14 cellular contexts compared by ENCODE assay signal in genomic region chr1:38291906-38292521, GRCh38.
DNase-seq lines count a peak whose midpoint lies in the region; ATAC-seq and TF ChIP-seq lines count a peak whose summit lies in the region.
"Had no signal": no experiment of that assay in that cellular context is flagged by ENCODE, and none has a peak within 500 bp of the region (broad histone marks: within the 10 kb centered on the region; RNA-seq: fewer than 3 reads in every experiment).

No MANE protein-coding gene starts in this region.

- H3K4me1 ChIP-seq in skeletal muscle satellite cell (ENCODE audit: control insufficient read depth, insufficient read depth, low read length) (no peaks in the 10 kb centered on the region), vagina (peaks cover 7% of the 10 kb centered on the region)

- CTCF ChIA-PET in CD4-positive, alpha-beta T cell (lab: Charles Lee): no interaction called here

- no peak for ATAC-seq in GM19463 (IDR thresholded peaks at IDR 0.05; ENCODE audit: unreplicated experiment)
- ATAC-seq in CD4-positive, alpha-beta T cell (ENCODE audit: poor library complexity): no peak
- ATAC-seq: activated naive CD4-positive, alpha-beta T cell treated with anti-CD3 and anti-CD28 coated beads, Interleukin-2, amount 50 U/mL, for 72 hours; naive thymus-derived CD8-positive, alpha-beta T cell had no signal

- POLR2A ChIA-PET in CD4-positive, alpha-beta T cell (lab: Charles Lee): no interaction called here

- H3K36me3 ChIP-seq in H7 (replicated peaks; ENCODE audit: control insufficient read depth, insufficient read depth, low read length): no peaks in the 10 kb centered on the region
- no peaks in the 10 kb centered on the region for H3K36me3 ChIP-seq in skeletal muscle satellite cell (ENCODE audit: insufficient read depth, low read length)
- no peaks in the 10 kb centered on the region for H3K36me3 ChIP-seq in vagina

- no peak overlapping the region for H3K27ac Mint-ChIP-seq in CD4-positive, alpha-beta T cell
- H3K27ac Mint-ChIP-seq: activated naive CD4-positive, alpha-beta T cell treated with anti-CD3 and anti-CD28 coated beads, Interleukin-2, amount 50 U/mL, for 72 hours; naive thymus-derived CD8-positive, alpha-beta T cell had no signal

- H3K4me1 Mint-ChIP-seq in CD4-positive, alpha-beta T cell (ENCODE audit: low read depth): no peaks in the 10 kb centered on the region

- H3K4me2 ChIP-seq in skeletal muscle satellite cell (ENCODE audit: low read length): peak overlapping the region; percentile 14

- TF ChIP-seq POLR2A in vagina (IDR thresholded peaks at IDR 0.05): no peak

- peak; percentile 88 for DNase-seq in H7
- DNase-seq in globus pallidus (ENCODE audit: low spot score): peak; percentile 1
- DNase-seq in medulla oblongata (ENCODE audit: extremely low spot score): peak; percentile 3
- no peak for DNase-seq in GM03348 (ENCODE audit: low spot score)
- DNase-seq in CD4-positive, alpha-beta T cell: no peak
- DNase-seq in vagina (ENCODE audit: extremely low spot score in 2 of 2): no peak
- DNase-seq: activated CD4-positive, CD25-positive, alpha-beta regulatory T cell treated with anti-CD3 and anti-CD28 coated beads, Interleukin-2, amount 50 U/mL, for 72 hours; naive thymus-derived CD8-positive, alpha-beta T cell; NCI-H187 treated with DMSO at 0.1 percent for 48 hours; NCI-H69; small intestine had no signal

- peaks cover 2% of the 10 kb centered on the region for H3K9me3 Mint-ChIP-seq in CD4-positive, alpha-beta T cell

- H3K4me3 Mint-ChIP-seq in CD4-positive, alpha-beta T cell: no peak overlapping the region
- H3K4me3 Mint-ChIP-seq: naive thymus-derived CD8-positive, alpha-beta T cell had no signal

- TF ChIP-seq CTCF in CD4-positive, alpha-beta T cell (IDR thresholded peaks at IDR 0.05): no peak
- TF ChIP-seq CTCF in vagina (IDR thresholded peaks at IDR 0.05): no peak

- H3K27me3 Mint-ChIP-seq in CD4-positive, alpha-beta T cell: peaks cover 81% of the 10 kb centered on the region

- intact Hi-C loops in CD4-positive, alpha-beta T cell (cut with DNase I, micrococcal nuclease): no loop called here
- intact Hi-C loops in vagina (cut with DNase I): no loop called here

- H3K36me3 Mint-ChIP-seq in CD4-positive, alpha-beta T cell (ENCODE audit: low read depth): no peaks in the 10 kb centered on the region
- H3K36me3 Mint-ChIP-seq: activated naive CD4-positive, alpha-beta T cell treated with anti-CD3 and anti-CD28 coated beads, Interleukin-2, amount 50 U/mL, for 72 hours had no signal

- H3K27ac ChIP-seq in CD4-positive, alpha-beta T cell (ENCODE audit: low read depth, low read length): no peak overlapping the region
- no peak overlapping the region for H3K27ac ChIP-seq in vagina

- H3K4me3 ChIP-seq in H7 (ENCODE audit: insufficient read depth, low read depth, low read length): peak overlapping the region; percentile 32
- no peak overlapping the region for H3K4me3 ChIP-seq in skeletal muscle satellite cell (ENCODE audit: low read length)
- H3K4me3 ChIP-seq in vagina: no peak overlapping the region

- no peak overlapping the region for H3K9ac ChIP-seq in skeletal muscle satellite cell (ENCODE audit: low read depth, low read length)

- H3K27me3 ChIP-seq in H7 (ENCODE audit: control insufficient read depth, insufficient read depth, low read length) (peaks cover 3% of the 10 kb centered on the region; the same call in 1 of the 2 replicates), skeletal muscle satellite cell (ENCODE audit: control insufficient read depth, insufficient read depth, low read length) (peaks cover 26% of the 10 kb centered on the region), vagina (no peaks in the 10 kb centered on the region)
- H3K27me3 ChIP-seq in CD4-positive, alpha-beta T cell (ENCODE audit: control insufficient read depth, insufficient read depth, low read length): peaks cover 48% of the 10 kb centered on the region

- H3K9me3 ChIP-seq in skeletal muscle satellite cell (replicated peaks; ENCODE audit: low read length) (no peaks in the 10 kb centered on the region), vagina (no peaks in the 10 kb centered on the region)
- H3K9me3 ChIP-seq in CD4-positive, alpha-beta T cell (ENCODE audit: control insufficient read depth, low read length): no peaks in the 10 kb centered on the region

Comparison
In these comparisons a context has a peak if more than half of its experiments do, and no peak if none do; other contexts are left out.
1. DNase-seq: peak in H7 (single experiment), globus pallidus (single experiment) and medulla oblongata (single experiment); none in GM03348 (single experiment), CD4-positive, alpha-beta T cell (0 of 10) and vagina (0 of 2).